Comparison of ENCODE assay signal across 8 cellular contexts in genomic region chr14:34665785-34666425, GRCh38.
DNase-seq lines count a peak whose midpoint lies in the region; ATAC-seq and TF ChIP-seq lines count a peak whose summit lies in the region.

No MANE protein-coding gene starts in this region.

- DNase-seq in ELR (ENCODE audit: low read depth) (peak; percentile 98), NB4 (ENCODE audit: low read depth) (peak; percentile 26), germinal center (ENCODE audit: low spot score) (no peak), coronary artery (ENCODE audit: low spot score) (no peak)
- DNase-seq in central memory CD4-positive, alpha-beta T cell, result peak; percentile 31
- DNase-seq in stimulated activated CD4-positive, alpha-beta T cell treated with anti-CD3 and anti-CD28 coated beads, Interleukin-1b, Interleukin-23, amount 100 ng/mL, for 48 hours, result no peak

- no peak for TF ChIP-seq POLR2A in NB4 (IDR thresholded peaks at IDR 0.05; ENCODE audit: extremely low read depth, insufficient read length)

- peaks cover under 1% of the 10 kb centered on the region in 2 donors for H3K9me3 ChIP-seq in muscle layer of duodenum (ENCODE audit: control insufficient read depth in 1 of 2, low read length in 2 of 2)

- no peak for TF ChIP-seq CTCF in NB4 (IDR thresholded peaks at IDR 0.05; ENCODE audit: low read depth, low read length)
- no peak for TF ChIP-seq CTCF in coronary artery (IDR thresholded peaks at IDR 0.05)

- no peaks in the 10 kb centered on the region for H3K4me1 ChIP-seq in muscle layer of duodenum (ENCODE audit: control insufficient read depth in 1 of 2, insufficient read depth in 2 of 2, low read length in 2 of 2)

- no peak overlapping the region for H3K4me3 ChIP-seq in NB4 (ENCODE audit: low read depth, low read length)
- no peak overlapping the region for H3K4me3 ChIP-seq in muscle layer of duodenum (ENCODE audit: low read depth in 1 of 2, low read length in 2 of 2)
- H3K4me3 ChIP-seq in coronary artery, result no peak overlapping the region

- no peaks in the 10 kb centered on the region for H3K36me3 ChIP-seq in muscle layer of duodenum (ENCODE audit: control insufficient read depth in 1 of 2, insufficient read depth in 2 of 2, low read length in 2 of 2)

- peak overlapping the region; percentile 5 for H3K27ac ChIP-seq in muscle layer of duodenum (ENCODE audit: low read length)
- peak overlapping the region in 1 of 2 donors; percentile 14 for H3K27ac ChIP-seq in coronary artery

- no peaks in the 10 kb centered on the region for H3K27me3 ChIP-seq in muscle layer of duodenum (ENCODE audit: low read depth, low read length)

- ATAC-seq in GM18502 (IDR thresholded peaks at IDR 0.05; ENCODE audit: poor library complexity, unreplicated experiment), result no peak

Comparison
In these comparisons a context has a peak if more than half of its experiments do, and no peak if none do; other contexts are left out.
1. DNase-seq: peak in ELR (single experiment), NB4 (single experiment) and central memory CD4-positive, alpha-beta T cell (single experiment); none in stimulated activated CD4-positive, alpha-beta T cell treated with anti-CD3 and anti-CD28 coated beads, Interleukin-1b, Interleukin-23, amount 100 ng/mL, for 48 hours (single experiment), germinal center (single experiment) and coronary artery (single experiment).